ENCODE assay signal across 10 cellular contexts in genomic region chr11:116563028-116563712, GRCh38.
A peak's percentile ranks its signal among the peaks of the same experiment; 100 is the strongest.
DNase-seq lines count a peak whose midpoint lies in the region; ATAC-seq and TF ChIP-seq lines count a peak whose summit lies in the region.
"Had no signal": no experiment of that assay in that cellular context is flagged by ENCODE, and none has a peak within 500 bp of the region (broad histone marks: within the 10 kb centered on the region; RNA-seq: fewer than 3 reads in every experiment).

No MANE protein-coding gene starts in this region.

- no peak overlapping the region for H4K8ac ChIP-seq in IMR-90 (ENCODE audit: low read depth in 2 of 2, low read length in 2 of 2)

- H3K9ac ChIP-seq in IMR-90 (ENCODE audit: low read depth, low read length) = no peak overlapping the region

- H3K36me3 Mint-ChIP-seq in brain = no peaks in the 10 kb centered on the region
- H3K36me3 Mint-ChIP-seq in activated CD4-positive, alpha-beta T cell treated with anti-CD3 and anti-CD28 coated beads, Interleukin-2, amount 10 ng/mL, durations not matched to agents 24 days and 14 days (ENCODE audit: low read depth) = no peaks in the 10 kb centered on the region
- H3K36me3 Mint-ChIP-seq: CD4-positive, alpha-beta memory T cell had no signal

- BruUV-seq in IMR-90 (replicated peaks; lab: Mats Ljungman, UMichigan) = no TSS peak

- H3K23ac ChIP-seq in IMR-90 (ENCODE audit: low read depth, low read length) = no peak overlapping the region

- no peak for TF ChIP-seq RAD21 in IMR-90 (IDR thresholded peaks at IDR 0.05; ENCODE audit: low read length)

- H2BK15ac ChIP-seq in IMR-90 (ENCODE audit: low read depth, low read length) = no peak overlapping the region

- intact Hi-C loops in IMR-90 (cut with micrococcal nuclease) = no loop called here
- intact Hi-C loops in activated CD4-positive, alpha-beta T cell treated with anti-CD3 and anti-CD28 coated beads, Interleukin-2, amount 10 ng/mL, durations not matched to agents 24 days and 14 days (cut with micrococcal nuclease) = no loop called here

- 0 out of 2 replicates have a peak, but pooled peaks cover 3% of the 10 kb centered on the region for H3K9me1 ChIP-seq in IMR-90 (ENCODE audit: insufficient read depth, low read length)

- peak; percentile 40; the same call in 1 of the 2 replicates for ATAC-seq in IMR-90 (ENCODE audit: low read depth)
- no peak for ATAC-seq in HG03378 (IDR thresholded peaks at IDR 0.05; ENCODE audit: unreplicated experiment)
- no peak for ATAC-seq in HG02642 (IDR thresholded peaks at IDR 0.05; ENCODE audit: poor library complexity, unreplicated experiment)

- CTCF ChIA-PET in IMR-90 (lab: Yijun Ruan, JAX) = interaction anchor here (0.5 kb wide), 1 partner anchor 1794 kb away, joined by 3 read pairs; no protein-coding TSS in a partner anchor

- TF ChIP-seq CTCF in IMR-90 (conservative IDR thresholded peaks at IDR 0.05; ENCODE audit: low read depth, low read length) (no peak), brain (conservative IDR thresholded peaks at IDR 0.05) (no peak)

- DNase-seq in Ammon's horn (ENCODE audit: low spot score) = peak; percentile 85
- DNase-seq in IMR-90 = peak; percentile 21
- peak; percentile 48 to 57 for DNase-seq in lung microvascular endothelial cell (ENCODE audit: low read depth in 2 of 2)
- no peak for DNase-seq in activated CD4-positive, alpha-beta T cell treated with anti-CD3 and anti-CD28 coated beads, Interleukin-2, amount 10 ng/mL, durations not matched to agents 24 days and 14 days
- DNase-seq in activated CD4-positive, alpha-beta T cell treated with anti-CD3 and anti-CD28 coated beads for 1 hour = no peak
- DNase-seq: CD4-positive, alpha-beta memory T cell had no signal

- H2BK5ac ChIP-seq in IMR-90 (ENCODE audit: low read depth, low read length, poor library complexity, severe bottlenecking) = no peak overlapping the region

- no peaks in the 10 kb centered on the region for H3K36me3 ChIP-seq in IMR-90 (ENCODE audit: control insufficient read depth, insufficient read depth, low read length)

- 50% methylated on average over 4 of the region's 10 CpGs; no CpG with 5 or more reads in 1 of the 2 experiments for WGBS in IMR-90 (ENCODE audit: extremely low coverage in 2 of 2, insufficient read length in 1 of 2), 2 experiments

- no peak overlapping the region for H2BK20ac ChIP-seq in IMR-90 (ENCODE audit: low read depth, low read length)

- peaks cover 3 to 10% (median 8%) of the 10 kb centered on the region in 5 experiments for H3K9me3 Mint-ChIP-seq in brain
- no peaks in the 10 kb centered on the region for H3K9me3 Mint-ChIP-seq in activated CD4-positive, alpha-beta T cell treated with anti-CD3 and anti-CD28 coated beads, Interleukin-2, amount 10 ng/mL, durations not matched to agents 24 days and 14 days

- H3K18ac ChIP-seq in IMR-90 (ENCODE audit: low read depth, low read length) = no peak overlapping the region

- H3K9me3 ChIP-seq in IMR-90 (ENCODE audit: control insufficient read depth, insufficient read depth, low read length) = no peaks in the 10 kb centered on the region

- H3K27me3 Mint-ChIP-seq in brain = peaks cover 7% of the 10 kb centered on the region
- no peaks in the 10 kb centered on the region for H3K27me3 Mint-ChIP-seq in activated CD4-positive, alpha-beta T cell treated with anti-CD3 and anti-CD28 coated beads, Interleukin-2, amount 10 ng/mL, durations not matched to agents 24 days and 14 days

- dilution Hi-C loops in IMR-90 (cut with HindIII; ENCODE audit: low sequenced_read_pairs, unreplicated experiment) = no loop called here

- in situ Hi-C loops in IMR-90 (cut with MboI; ENCODE audit: low sequenced_read_pairs) = no loop called here

- no peaks in the 10 kb centered on the region for H3K79me1 ChIP-seq in IMR-90 (ENCODE audit: low read depth in 1 of 2, low read length in 2 of 2)

- H2AK9ac ChIP-seq in IMR-90 (replicated peaks; ENCODE audit: low read depth, low read length, poor library complexity) = no peak overlapping the region

- H3K56ac ChIP-seq in IMR-90 (ENCODE audit: extremely low read depth, insufficient read depth, low read length) = no peak overlapping the region

- no peak overlapping the region for H3K4ac ChIP-seq in IMR-90 (ENCODE audit: low read depth, low read length)

- no peak overlapping the region for H4K91ac ChIP-seq in IMR-90 (ENCODE audit: insufficient read depth, low read depth, low read length)

- H3K4me1 Mint-ChIP-seq in brain = peaks cover 63% of the 10 kb centered on the region
- H3K4me1 Mint-ChIP-seq in activated CD4-positive, alpha-beta T cell treated with anti-CD3 and anti-CD28 coated beads, Interleukin-2, amount 10 ng/mL, durations not matched to agents 24 days and 14 days = no peaks in the 10 kb centered on the region
- H3K4me1 Mint-ChIP-seq: CD4-positive, alpha-beta memory T cell had no signal

- H3K4me3 ChIP-seq in IMR-90 (ENCODE audit: insufficient read depth, low read depth, low read length) = no peak overlapping the region
- H3K4me3 ChIP-seq: coronary artery had no signal

- no peak overlapping the region for H3K4me2 ChIP-seq in IMR-90 (ENCODE audit: low read depth, low read length)

- no peak overlapping the region for H2AK5ac ChIP-seq in IMR-90 (ENCODE audit: low read depth, low read length)

- H3K4me1 ChIP-seq in IMR-90 (ENCODE audit: control insufficient read depth, insufficient read depth, low read length) = no peaks in the 10 kb centered on the region

- H3K27me3 ChIP-seq in IMR-90 (ENCODE audit: control insufficient read depth, insufficient read depth, low read length) = peaks cover 2% of the 10 kb centered on the region; the same call in 1 of the 2 replicates

- H2BK120ac ChIP-seq in IMR-90 (ENCODE audit: low read depth, low read length) = no peak overlapping the region

- POLR2A ChIA-PET in IMR-90 (lab: Charles Lee; ENCODE audit: unreplicated experiment) = no interaction called here

- H3K14ac ChIP-seq in IMR-90 (replicated peaks; ENCODE audit: low read depth, low read length) = no peak overlapping the region

- peak overlapping the region; percentile 74 to 97 (median 82) for H3K27ac Mint-ChIP-seq in brain
- no peak overlapping the region for H3K27ac Mint-ChIP-seq in activated CD4-positive, alpha-beta T cell treated with anti-CD3 and anti-CD28 coated beads, Interleukin-2, amount 10 ng/mL, durations not matched to agents 24 days and 14 days
- H3K27ac Mint-ChIP-seq: CD4-positive, alpha-beta memory T cell had no signal

- peak overlapping the region in 1 of 5 experiments; percentile 24 for H3K4me3 Mint-ChIP-seq in brain
- H3K4me3 Mint-ChIP-seq in activated CD4-positive, alpha-beta T cell treated with anti-CD3 and anti-CD28 coated beads, Interleukin-2, amount 10 ng/mL, durations not matched to agents 24 days and 14 days = no peak overlapping the region
- H3K4me3 Mint-ChIP-seq: CD4-positive, alpha-beta memory T cell had no signal

- no peak overlapping the region for H2AFZ ChIP-seq in IMR-90 (replicated peaks; ENCODE audit: low read length, poor library complexity)

- H3K27ac ChIP-seq in IMR-90 (ENCODE audit: insufficient read depth, low read length) = no peak overlapping the region
- H3K27ac ChIP-seq: coronary artery had no signal

- no peaks in the 10 kb centered on the region for H4K20me1 ChIP-seq in IMR-90 (ENCODE audit: insufficient read depth, low read length)

- TF ChIP-seq POLR2A in IMR-90 (IDR thresholded peaks at IDR 0.05; ENCODE audit: low read depth, low read length) = no peak

- H4K5ac ChIP-seq in IMR-90 (ENCODE audit: low read depth, low read length) = no peak overlapping the region

TF ChIP-seq in IMR-90, 13 proteins besides CTCF, POLR2A, EP300 and RAD21:
- TF ChIP-seq BHLHE40 (IDR thresholded peaks at IDR 0.05; ENCODE audit: low read depth, low read length) (no peak), FOS (IDR thresholded peaks at IDR 0.05; ENCODE audit: low read depth, low read length) (no peak), MAZ (IDR thresholded peaks at IDR 0.05; ENCODE audit: borderline replicate concordance, low read depth, low read length) (no peak), NFE2L2 (IDR thresholded peaks at IDR 0.05; ENCODE audit: low read depth, low read length) (no peak)
- TF ChIP-seq, protein P1, sequence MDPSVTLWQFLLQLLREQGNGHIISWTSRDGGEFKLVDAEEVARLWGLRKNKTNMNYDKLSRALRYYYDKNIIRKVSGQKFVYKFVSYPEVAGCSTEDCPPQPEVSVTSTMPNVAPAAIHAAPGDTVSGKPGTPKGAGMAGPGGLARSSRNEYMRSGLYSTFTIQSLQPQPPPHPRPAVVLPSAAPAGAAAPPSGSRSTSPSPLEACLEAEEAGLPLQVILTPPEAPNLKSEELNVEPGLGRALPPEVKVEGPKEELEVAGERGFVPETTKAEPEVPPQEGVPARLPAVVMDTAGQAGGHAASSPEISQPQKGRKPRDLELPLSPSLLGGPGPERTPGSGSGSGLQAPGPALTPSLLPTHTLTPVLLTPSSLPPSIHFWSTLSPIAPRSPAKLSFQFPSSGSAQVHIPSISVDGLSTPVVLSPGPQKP (IDR thresholded peaks at IDR 0.05; ENCODE audit: borderline replicate concordance, low read depth, low read length) = no peak

Comparison
In these comparisons a context has a peak if more than half of its experiments do, and no peak if none do; other contexts are left out.
1. DNase-seq: peak in Ammon's horn (single experiment), IMR-90 (single experiment) and lung microvascular endothelial cell (2 of 2); none in activated CD4-positive, alpha-beta T cell treated with anti-CD3 and anti-CD28 coated beads, Interleukin-2, amount 10 ng/mL, durations not matched to agents 24 days and 14 days (single experiment) and activated CD4-positive, alpha-beta T cell treated with anti-CD3 and anti-CD28 coated beads for 1 hour (single experiment).